14 cellular contexts compared by ENCODE assay signal in genomic region chr2:226142452-226142851, GRCh38.
DNase-seq lines count a peak whose midpoint lies in the region; TF ChIP-seq lines count a peak whose summit lies in the region.
"Had no signal": no experiment of that assay in that cellular context is flagged by ENCODE, and none has a peak within 500 bp of the region (broad histone marks: within the 10 kb centered on the region; RNA-seq: fewer than 3 reads in every experiment).

No MANE protein-coding gene starts in this region.

- H3K27ac Mint-ChIP-seq in neural progenitor cell, result no peak overlapping the region
- H3K27ac Mint-ChIP-seq: B cell; CD4-positive, alpha-beta memory T cell had no signal

- no peak overlapping the region for H3K9ac ChIP-seq in neural progenitor cell

- H3K4me1 ChIP-seq in neural progenitor cell, result no peaks in the 10 kb centered on the region
- H3K4me1 ChIP-seq in prostate gland (replicated peaks), result no peaks in the 10 kb centered on the region

- no peak overlapping the region for H3K4me3 Mint-ChIP-seq in neural progenitor cell
- H3K4me3 Mint-ChIP-seq: B cell; CD4-positive, alpha-beta memory T cell had no signal

- DNase-seq in SIG-M5 treated with dmso at 0.1 percent for 504 hours (lab: John Stamatoyannopoulos, UW; ENCODE audit: unreplicated experiment) (peak; percentile 14), SIG-M5 (lab: John Stamatoyannopoulos, UW) (no peak), NCI-H1694 (lab: John Stamatoyannopoulos, UW) (peak; percentile 47), neural progenitor cell (ENCODE audit: low spot score) (no peak), prostate gland (ENCODE audit: low spot score) (no peak), GDM1 (lab: John Stamatoyannopoulos, UW) (no peak)
- DNase-seq in activated naive CD4-positive, alpha-beta T cell treated with anti-CD3 and anti-CD28 coated beads, Interleukin-2, amount 50 U/mL, for 16 hours, result no peak
- DNase-seq: ACHN; C1 segment of cervical spinal cord; CD4-positive, alpha-beta memory T cell; DND-41; GF-D8 had no signal

- no peaks in the 10 kb centered on the region for H3K9me3 ChIP-seq in neural progenitor cell (ENCODE audit: low read depth)
- no peaks in the 10 kb centered on the region for H3K9me3 ChIP-seq in prostate gland

- H3K36me3 ChIP-seq in neural progenitor cell, result no peaks in the 10 kb centered on the region
- H3K36me3 ChIP-seq in prostate gland, result no peaks in the 10 kb centered on the region

- H3K27me3 ChIP-seq in neural progenitor cell (no peaks in the 10 kb centered on the region), prostate gland (replicated peaks; ENCODE audit: insufficient read depth) (no peaks in the 10 kb centered on the region)

- H3K4me1 Mint-ChIP-seq in neural progenitor cell, result peaks cover 5% of the 10 kb centered on the region
- H3K4me1 Mint-ChIP-seq: CD4-positive, alpha-beta memory T cell had no signal

- TF ChIP-seq CTCF in neural progenitor cell (IDR thresholded peaks at IDR 0.05) (no peak), prostate gland (IDR thresholded peaks at IDR 0.05) (no peak)

- no peaks in the 10 kb centered on the region for H3K36me3 Mint-ChIP-seq in neural progenitor cell
- H3K36me3 Mint-ChIP-seq: CD4-positive, alpha-beta memory T cell had no signal

- no peaks in the 10 kb centered on the region for H3K27me3 Mint-ChIP-seq in neural progenitor cell (ENCODE audit: insufficient read depth, low read depth)
- H3K27me3 Mint-ChIP-seq: B cell had no signal

- H3K4me3 ChIP-seq in neural progenitor cell (no peak overlapping the region), prostate gland (no peak overlapping the region)

- intact Hi-C loops in prostate gland (cut with DNase I), result no loop called here

- no peaks in the 10 kb centered on the region for H3K9me3 Mint-ChIP-seq in neural progenitor cell

- WGBS in prostate gland, result 100% methylated on average over 1 of the region's 1 CpG

- H3K27ac ChIP-seq in neural progenitor cell, result no peak overlapping the region
- no peak overlapping the region for H3K27ac ChIP-seq in prostate gland
- H3K27ac ChIP-seq: HL-60 had no signal

- H3K79me2 ChIP-seq in neural progenitor cell (ENCODE audit: low read depth), result no peaks in the 10 kb centered on the region

- H3K4me2 ChIP-seq in neural progenitor cell, result no peak overlapping the region

- H4K20me1 ChIP-seq in neural progenitor cell (ENCODE audit: low read depth), result no peaks in the 10 kb centered on the region

- H3F3A ChIP-seq in neural progenitor cell (ENCODE audit: low read depth), result no peaks in the 10 kb centered on the region

- no peak for TF ChIP-seq POLR2A in prostate gland (IDR thresholded peaks at IDR 0.05)

- H2AFZ ChIP-seq in neural progenitor cell (replicated peaks), result peak overlapping the region; percentile 18

Comparison
In these comparisons a context has a peak if more than half of its experiments do, and no peak if none do; other contexts are left out.
1. DNase-seq: peak in SIG-M5 treated with dmso at 0.1 percent for 504 hours (single experiment) and NCI-H1694 (single experiment); none in SIG-M5 (single experiment), neural progenitor cell (single experiment), activated naive CD4-positive, alpha-beta T cell treated with anti-CD3 and anti-CD28 coated beads, Interleukin-2, amount 50 U/mL, for 16 hours (single experiment), prostate gland (single experiment) and GDM1 (single experiment).